Comparison of ENCODE assay signal across 8 cellular contexts in genomic region chr1:202806845-202807366, GRCh38. TPM values are rescaled to one million over a fixed set of nuclear protein-coding genes. Genes with fewer than 3 reads are reported as not detected.
A peak's percentile ranks its signal among the peaks of the same experiment; 100 is the strongest.
DNase-seq lines count a peak whose midpoint lies in the region; ATAC-seq and TF ChIP-seq lines count a peak whose summit lies in the region.

No MANE protein-coding gene starts in this region.

- H3F3A ChIP-seq in neural cell (ENCODE audit: insufficient read depth, low read length, poor library complexity, severe bottlenecking): no peaks in the 10 kb centered on the region

- H3K79me2 ChIP-seq in neural cell (replicated peaks; ENCODE audit: insufficient read depth, low read length): peaks cover 83% of the 10 kb centered on the region

- H3K36me3 Mint-ChIP-seq in CD8-positive, alpha-beta memory T cell: peaks cover 0 to 12% (median 0%) of the 10 kb centered on the region in 3 donors
- peaks cover 3% of the 10 kb centered on the region for H3K36me3 Mint-ChIP-seq in activated CD8-positive, alpha-beta memory T cell treated with anti-CD3 and anti-CD28 coated beads, Interleukin-2, amount 10 ng/mL, durations not matched to agents 7 days and 5 days

- peak overlapping the region; percentile 67 for H3K4me3 ChIP-seq in CD8-positive, alpha-beta memory T cell (ENCODE audit: low read length)
- H3K4me3 ChIP-seq in Jurkat, Clone E6-1 (ENCODE audit: low read length): peak overlapping the region; percentile 89
- H3K4me3 ChIP-seq in fibroblast of villous mesenchyme (ENCODE audit: low read depth, low read length) (peak overlapping the region; percentile 92), neural cell (ENCODE audit: low read length) (peak overlapping the region; percentile 98), vagina (peak overlapping the region; percentile 90 to 97)

- H3K27ac Mint-ChIP-seq in CD8-positive, alpha-beta memory T cell: peak overlapping the region; percentile 15 to 89 (median 81)
- peak overlapping the region; percentile 90 for H3K27ac Mint-ChIP-seq in activated CD8-positive, alpha-beta memory T cell treated with anti-CD3 and anti-CD28 coated beads, Interleukin-2, amount 10 ng/mL, durations not matched to agents 7 days and 5 days

- no peak for TF ChIP-seq POLR2A in vagina (IDR thresholded peaks at IDR 0.05)

- no peaks in the 10 kb centered on the region for H3K27me3 ChIP-seq in CD8-positive, alpha-beta memory T cell (ENCODE audit: insufficient read depth, low read length, poor library complexity, severe bottlenecking)
- H3K27me3 ChIP-seq in neural cell (ENCODE audit: insufficient read depth, low read depth, low read length) (no peaks in the 10 kb centered on the region), vagina (no peaks in the 10 kb centered on the region)

- H3K9me2 ChIP-seq in neural cell (ENCODE audit: insufficient read depth, low read length): no peaks in the 10 kb centered on the region

- no peaks in the 10 kb centered on the region for H3K27me3 Mint-ChIP-seq in CD8-positive, alpha-beta memory T cell
- H3K27me3 Mint-ChIP-seq in activated CD8-positive, alpha-beta memory T cell treated with anti-CD3 and anti-CD28 coated beads, Interleukin-2, amount 10 ng/mL, durations not matched to agents 7 days and 5 days: peaks cover 15% of the 10 kb centered on the region

- H3K27ac ChIP-seq in CD8-positive, alpha-beta memory T cell (ENCODE audit: low read depth, low read length): peak overlapping the region; percentile 83
- H3K27ac ChIP-seq in neural cell (ENCODE audit: low read length) (peak overlapping the region; percentile 93), vagina (peak overlapping the region; percentile 96)

- POLR2A ChIA-PET in CD8-positive, alpha-beta memory T cell (lab: Charles Lee): no interaction called here

- peak overlapping the region; percentile 93 for H3K4me2 ChIP-seq in neural cell (ENCODE audit: low read length)

- no peaks in the 10 kb centered on the region for H3K9me3 Mint-ChIP-seq in CD8-positive, alpha-beta memory T cell
- no peaks in the 10 kb centered on the region for H3K9me3 Mint-ChIP-seq in activated CD8-positive, alpha-beta memory T cell treated with anti-CD3 and anti-CD28 coated beads, Interleukin-2, amount 10 ng/mL, durations not matched to agents 7 days and 5 days (ENCODE audit: low read depth)

- H3K4me3 Mint-ChIP-seq in CD8-positive, alpha-beta memory T cell: peak overlapping the region; percentile 77 to 89 (median 86)
- H3K4me3 Mint-ChIP-seq in activated CD8-positive, alpha-beta memory T cell treated with anti-CD3 and anti-CD28 coated beads, Interleukin-2, amount 10 ng/mL, durations not matched to agents 7 days and 5 days: peak overlapping the region; percentile 78

- H3K36me3 ChIP-seq in CD8-positive, alpha-beta memory T cell (ENCODE audit: insufficient read depth, low read length): no peaks in the 10 kb centered on the region
- no peaks in the 10 kb centered on the region for H3K36me3 ChIP-seq in neural cell (ENCODE audit: insufficient read depth, low read length)
- no peaks in the 10 kb centered on the region for H3K36me3 ChIP-seq in vagina

- TF ChIP-seq CTCF in fibroblast of villous mesenchyme (IDR thresholded peaks at IDR 0.05; ENCODE audit: insufficient read depth, low read depth, low read length) (no peak), neural cell (IDR thresholded peaks at IDR 0.05; ENCODE audit: poor library complexity, severe bottlenecking) (no peak), vagina (IDR thresholded peaks at IDR 0.05) (no peak)

- peak; percentile 8 for ATAC-seq in activated CD8-positive, alpha-beta memory T cell treated with anti-CD3 and anti-CD28 coated beads, Interleukin-2, amount 10 ng/mL, durations not matched to agents 7 days and 5 days
- ATAC-seq in HG03457 (IDR thresholded peaks at IDR 0.05; ENCODE audit: unreplicated experiment): no peak

- no peaks in the 10 kb centered on the region for H3K9me3 ChIP-seq in CD8-positive, alpha-beta memory T cell (ENCODE audit: low read length)
- H3K9me3 ChIP-seq in neural cell (ENCODE audit: low read length) (no peaks in the 10 kb centered on the region), vagina (no peaks in the 10 kb centered on the region)

- intact Hi-C loops in vagina (cut with DNase I): no loop called here

- CTCF ChIA-PET in CD8-positive, alpha-beta memory T cell (lab: Charles Lee): no interaction called here
- CTCF ChIA-PET in activated CD8-positive, alpha-beta memory T cell treated with anti-CD3 and anti-CD28 coated beads, Interleukin-2, amount 10 ng/mL, durations not matched to agents 7 days and 5 days (lab: Charles Lee): interaction anchor here (1.0 to 1.6 kb wide), 2 partner anchors 25 to 56 kb away, joined by 3 read pairs; no protein-coding TSS in a partner anchor

- H3K9ac ChIP-seq in neural cell (ENCODE audit: low read length): peak overlapping the region; percentile 99

- peak overlapping the region; percentile 17 for H2AFZ ChIP-seq in neural cell (ENCODE audit: low read depth, low read length)

- H4K20me1 ChIP-seq in neural cell (ENCODE audit: insufficient read depth): peaks cover 5% of the 10 kb centered on the region

- TF ChIP-seq EP300 in neural cell (conservative IDR thresholded peaks at IDR 0.05; ENCODE audit: poor library complexity, severe bottlenecking): no peak

- peak in 3 of 5 donors; percentile 1 to 18 (median 2) for DNase-seq in CD8-positive, alpha-beta memory T cell
- no peak for DNase-seq in Jurkat, Clone E6-1 (ENCODE audit: low read depth, low spot score)
- DNase-seq in activated CD8-positive, alpha-beta memory T cell treated with anti-CD3 and anti-CD28 coated beads, Interleukin-2, amount 10 ng/mL, durations not matched to agents 7 days and 5 days: peak; percentile 52
- DNase-seq in fibroblast of villous mesenchyme (ENCODE audit: low read depth) (peak; percentile 31), vagina (ENCODE audit: extremely low spot score in 2 of 2) (no peak), DMS153 treated with DMSO at 0.1 percent for 48 hours (lab: John Stamatoyannopoulos, UW; ENCODE audit: unreplicated experiment) (no peak)

- H3K4me1 Mint-ChIP-seq in CD8-positive, alpha-beta memory T cell: peaks cover 42 to 65% (median 63%) of the 10 kb centered on the region in 3 donors
- peaks cover 59% of the 10 kb centered on the region for H3K4me1 Mint-ChIP-seq in activated CD8-positive, alpha-beta memory T cell treated with anti-CD3 and anti-CD28 coated beads, Interleukin-2, amount 10 ng/mL, durations not matched to agents 7 days and 5 days

- peaks cover 36% of the 10 kb centered on the region for H3K4me1 ChIP-seq in CD8-positive, alpha-beta memory T cell (ENCODE audit: insufficient read depth, low read length)
- peaks cover 48% of the 10 kb centered on the region for H3K4me1 ChIP-seq in vagina

- TF ChIP-seq RAD21 in neural cell (conservative IDR thresholded peaks at IDR 0.05): no peak

TF ChIP-seq in neural cell, 6 proteins besides CTCF, POLR2A, EP300 and RAD21:
- no peak for TF ChIP-seq MXI1 (conservative IDR thresholded peaks at IDR 0.05; ENCODE audit: poor library complexity, severe bottlenecking)

RNA-seq across cellular contexts. Expression of gene KDM5B, which starts 1.3 kb away (rescaled TPM):
- 10 to 100 TPM; 18.6 to 22.7 TPM for total RNA-seq in CD8-positive, alpha-beta memory T cell
- polyA plus RNA-seq in CD8-positive, alpha-beta memory T cell: 14.2 TPM
- polyA plus RNA-seq in Jurkat, Clone E6-1 (2012; ENCODE audit: insufficient read depth, insufficient read length): 26.5 TPM
- 10 to 100 TPM; 31.1 to 69.9 TPM for total RNA-seq in activated CD8-positive, alpha-beta memory T cell treated with anti-CD3 and anti-CD28 coated beads, Interleukin-2, amount 10 ng/mL, durations not matched to agents 7 days and 5 days
- total RNA-seq in fibroblast of villous mesenchyme (112 and 138 TPM in 2 replicates), vagina (99.4 TPM)
- 88.4 and 103 TPM in 2 replicates for polyA plus RNA-seq in neural cell
- 451 and 492 TPM in 2 replicates for polyA minus RNA-seq in neural cell

RNA-seq across cellular contexts. Expression of gene PCAT6, which starts 3.8 kb away (rescaled TPM):
- under 1 TPM in 1 of 2 experiments, not detected in 1; 0.51 TPM for total RNA-seq in CD8-positive, alpha-beta memory T cell
- polyA plus RNA-seq in CD8-positive, alpha-beta memory T cell: 0.56 TPM
- not detected for polyA plus RNA-seq in Jurkat, Clone E6-1 (2012; ENCODE audit: insufficient read depth, insufficient read length)
- under 1 TPM; 0.58 to 0.94 TPM for total RNA-seq in activated CD8-positive, alpha-beta memory T cell treated with anti-CD3 and anti-CD28 coated beads, Interleukin-2, amount 10 ng/mL, durations not matched to agents 7 days and 5 days
- 0.64 TPM in 1 of 2 replicates, not detected in the other for total RNA-seq in fibroblast of villous mesenchyme
- 0.76 and 1.5 TPM in 2 replicates for polyA plus RNA-seq in neural cell
- 1.0 TPM in 1 of 2 replicates, not detected in the other for polyA minus RNA-seq in neural cell
- not detected for total RNA-seq in vagina

Comparison
In these comparisons a context has a peak if more than half of its experiments do, and no peak if none do; other contexts are left out.
1. DNase-seq: peak in CD8-positive, alpha-beta memory T cell (3 of 5), activated CD8-positive, alpha-beta memory T cell treated with anti-CD3 and anti-CD28 coated beads, Interleukin-2, amount 10 ng/mL, durations not matched to agents 7 days and 5 days (single experiment) and fibroblast of villous mesenchyme (single experiment); none in Jurkat, Clone E6-1 (single experiment), vagina (0 of 2) and DMS153 treated with DMSO at 0.1 percent for 48 hours (single experiment).
2. Peak in every context shown above with its lines, with median percentiles within 50 percentile points of each other: H3K27ac ChIP-seq and H3K4me3 ChIP-seq.